In genomic region chr15:48331796-48332641, GRCh38 we compare ENCODE assay signal across 8 cellular contexts. TPM values are rescaled to one million over a fixed set of nuclear protein-coding genes. Genes with fewer than 3 reads are reported as not detected.
DNase-seq lines count a peak whose midpoint lies in the region; ATAC-seq and TF ChIP-seq lines count a peak whose summit lies in the region.

No MANE protein-coding gene starts in this region.

- 2% methylated on average over 45 to 57 of the region's 64 CpGs for WGBS in GM23248 (ENCODE audit: low coverage in 1 of 2, low lambda C conversion rate in 2 of 2, missing lambda C conversion rate in 2 of 2), 2 experiments
- whole genome bisulfite sequencing in psoas muscle, 3 donors, result 3 to 6% (median 4%) methylated on average over 43 to 64 of the region's 64 CpGs

- peak; percentile 68 for ATAC-seq in activated naive CD8-positive, alpha-beta T cell treated with anti-CD3 and anti-CD28 coated beads, Interleukin-2, amount 50 U/mL, for 24 hours
- peak; percentile 84 to 87 (median 84) for ATAC-seq in psoas muscle

- H3K9me2 ChIP-seq in GM23248 (ENCODE audit: insufficient read depth) (no peaks in the 10 kb centered on the region), Karpas-422 (replicated peaks; ENCODE audit: insufficient read depth, low read length) (no peaks in the 10 kb centered on the region)

- in situ Hi-C loops in GM23248 (cut with MboI), result no loop called here

- H3K4me3 ChIP-seq in GM23248 (peak overlapping the region; percentile 91), Karpas-422 (ENCODE audit: low read length) (peak overlapping the region; percentile 71), left ventricle myocardium inferior (peak overlapping the region; percentile 93), psoas muscle (peak overlapping the region; percentile 98), uterus (peak overlapping the region; percentile 72 to 89)

- H3K79me2 ChIP-seq in GM23248 (ENCODE audit: insufficient read depth) (peaks cover 27% of the 10 kb centered on the region), Karpas-422 (ENCODE audit: low read length) (peaks cover 62% of the 10 kb centered on the region)

- TF ChIP-seq CTCF in left ventricle myocardium inferior (IDR thresholded peaks at IDR 0.05; ENCODE audit: borderline replicate concordance) (no peak), psoas muscle (IDR thresholded peaks at IDR 0.05) (no peak), uterus (IDR thresholded peaks at IDR 0.05) (no peak)

- H3K9ac ChIP-seq in GM23248 (peak overlapping the region; percentile 96), Karpas-422 (ENCODE audit: low read length) (peak overlapping the region; percentile 87)

- H2AFZ ChIP-seq in GM23248, result peak overlapping the region; percentile 84; the same call in 1 of the 2 replicates
- H2AFZ ChIP-seq in Karpas-422 (ENCODE audit: low read length), result peak overlapping the region; percentile 89; the same call in 1 of the 2 replicates

- peaks cover 50% of the 10 kb centered on the region for H3K4me1 Mint-ChIP-seq in activated naive CD8-positive, alpha-beta T cell treated with anti-CD3 and anti-CD28 coated beads, Interleukin-2, amount 50 U/mL, for 24 hours

- DNase-seq in GM04504 (ENCODE audit: low read depth) (peak; percentile 38), GM23248 (peak; percentile 74), Karpas-422 (peak; percentile 93), SKM-1 (lab: John Stamatoyannopoulos, UW; ENCODE audit: unreplicated experiment) (peak; percentile 68), left ventricle myocardium inferior (peak; percentile 65), psoas muscle (peak; percentile 66 to 78), uterus (peak; percentile 76 to 85)
- peak; percentile 79 for DNase-seq in activated naive CD8-positive, alpha-beta T cell treated with anti-CD3 and anti-CD28 coated beads, Interleukin-2, amount 50 U/mL, for 24 hours

- H3K9me3 Mint-ChIP-seq in activated naive CD8-positive, alpha-beta T cell treated with anti-CD3 and anti-CD28 coated beads, Interleukin-2, amount 50 U/mL, for 24 hours, result no peaks in the 10 kb centered on the region

- H3K27me3 ChIP-seq in GM23248 (replicated peaks; ENCODE audit: insufficient read depth) (no peaks in the 10 kb centered on the region), Karpas-422 (ENCODE audit: low read length) (no peaks in the 10 kb centered on the region), left ventricle myocardium inferior (ENCODE audit: low read depth) (no peaks in the 10 kb centered on the region), psoas muscle (ENCODE audit: insufficient read depth in 3 of 3, low read length in 2 of 3) (no peaks in the 10 kb centered on the region), uterus (no peaks in the 10 kb centered on the region)

- H3K4me2 ChIP-seq in GM23248 (ENCODE audit: unreplicated experiment) (peak overlapping the region; percentile 94), Karpas-422 (ENCODE audit: low read depth, low read length, poor library complexity, severe bottlenecking) (peak overlapping the region; percentile 94)

- H3K9me3 ChIP-seq in GM23248 (ENCODE audit: low read depth), result no peaks in the 10 kb centered on the region
- no peaks in the 10 kb centered on the region for H3K9me3 ChIP-seq in Karpas-422 (ENCODE audit: low read length)
- no peaks in the 10 kb centered on the region for H3K9me3 ChIP-seq in left ventricle myocardium inferior (replicated peaks)
- H3K9me3 ChIP-seq in psoas muscle, result no peaks in the 10 kb centered on the region
- H3K9me3 ChIP-seq in uterus, result no peaks in the 10 kb centered on the region

- no peaks in the 10 kb centered on the region for H3K27me3 Mint-ChIP-seq in activated naive CD8-positive, alpha-beta T cell treated with anti-CD3 and anti-CD28 coated beads, Interleukin-2, amount 50 U/mL, for 24 hours

- peaks cover 6% of the 10 kb centered on the region; the same call in 1 of the 2 replicates for H3F3A ChIP-seq in GM23248 (ENCODE audit: insufficient read depth)

- H3K27ac ChIP-seq in GM23248, result peak overlapping the region; percentile 90
- H3K27ac ChIP-seq in Karpas-422 (ENCODE audit: low read length), result peak overlapping the region; percentile 75
- H3K27ac ChIP-seq in left ventricle myocardium inferior (replicated peaks), result peak overlapping the region; percentile 99
- peak overlapping the region; percentile 98 for H3K27ac ChIP-seq in psoas muscle
- H3K27ac ChIP-seq in uterus, result peak overlapping the region; percentile 99

- H3K36me3 Mint-ChIP-seq in activated naive CD8-positive, alpha-beta T cell treated with anti-CD3 and anti-CD28 coated beads, Interleukin-2, amount 50 U/mL, for 24 hours (ENCODE audit: low read depth), result peaks cover 45% of the 10 kb centered on the region

- H3K4me3 Mint-ChIP-seq in activated naive CD8-positive, alpha-beta T cell treated with anti-CD3 and anti-CD28 coated beads, Interleukin-2, amount 50 U/mL, for 24 hours, result peak overlapping the region; percentile 96

- H4K20me1 ChIP-seq in GM23248 (ENCODE audit: insufficient read depth), result no peaks in the 10 kb centered on the region
- H4K20me1 ChIP-seq in Karpas-422 (ENCODE audit: insufficient read depth, low read depth, low read length), result 0 out of 2 replicates have a peak, but pooled peaks cover 4% of the 10 kb centered on the region

- H3K27ac Mint-ChIP-seq in activated naive CD8-positive, alpha-beta T cell treated with anti-CD3 and anti-CD28 coated beads, Interleukin-2, amount 50 U/mL, for 24 hours, result peak overlapping the region; percentile 94

- H3K36me3 ChIP-seq in GM23248 (ENCODE audit: low read depth), result peaks cover 6% of the 10 kb centered on the region
- peaks cover 40% of the 10 kb centered on the region for H3K36me3 ChIP-seq in Karpas-422 (ENCODE audit: insufficient read depth, low read length)
- H3K36me3 ChIP-seq in left ventricle myocardium inferior, result peaks cover 30% of the 10 kb centered on the region
- H3K36me3 ChIP-seq in psoas muscle (ENCODE audit: insufficient read depth in 1 of 2, low read depth in 1 of 2), result peaks cover 8 to 38% of the 10 kb centered on the region in 2 donors
- no peaks in the 10 kb centered on the region for H3K36me3 ChIP-seq in uterus

- intact Hi-C loops in left ventricle myocardium inferior (cut with micrococcal nuclease), result no loop called here
- intact Hi-C loops in psoas muscle (cut with DNase I), result no loop called here
- intact Hi-C loops in uterus (cut with DNase I; ENCODE audit: low total_unique reads), result no loop called here

- no peak for TF ChIP-seq POLR2A in uterus (IDR thresholded peaks at IDR 0.05)

- H3K4me1 ChIP-seq in GM23248 (ENCODE audit: insufficient read depth) (peaks cover 11% of the 10 kb centered on the region; the same call in 1 of the 2 replicates), Karpas-422 (ENCODE audit: low read length) (peaks cover 59% of the 10 kb centered on the region), left ventricle myocardium inferior (peaks cover 29% of the 10 kb centered on the region), psoas muscle (peaks cover 24% of the 10 kb centered on the region), uterus (peaks cover 4 to 7% of the 10 kb centered on the region in 2 donors)

RNA-seq across cellular contexts. Expression of gene DUT, which starts 0.8 kb away (rescaled TPM):
- 78.0 and 80.6 TPM in 2 replicates for total RNA-seq in GM23248 (2014; rRNA removed; shearing (Covaris generic))
- polyA plus RNA-seq in GM23248 (2016; fragmentation: Nextera tagmentation; extraction: Ambion mirVana) (149 and 156 TPM in 2 replicates), psoas muscle (10 to 100 TPM; 29.5 to 33.1 (median 32.2) TPM)
- total RNA-seq in Karpas-422 (2014; rRNA removed; shearing (Covaris generic); ENCODE audit: low replicate concordance), result 147 and 155 TPM in 2 replicates
- total RNA-seq in left ventricle myocardium inferior (78.5 TPM), psoas muscle (10 to 100 TPM; 37.4 to 56.0 (median 43.3) TPM), uterus (100 to 1,000 TPM in 3 of 4 donors, 10 to 100 TPM in 1; 67.1 to 235 (median 171) TPM)

Comparison
In these comparisons a context has a peak if more than half of its experiments do, and no peak if none do; other contexts are left out.
1. Peak in every context shown above with its lines: DNase-seq, ATAC-seq, H3K4me3 ChIP-seq and H3K27ac ChIP-seq.
2. DNase-seq: peak in every context shown above with its lines; median percentile 93 in Karpas-422; 80 in uterus; 79 in activated naive CD8-positive, alpha-beta T cell treated with anti-CD3 and anti-CD28 coated beads, Interleukin-2, amount 50 U/mL, for 24 hours; 74 in GM23248; 72 in psoas muscle; 68 in SKM-1; 65 in left ventricle myocardium inferior; 38 in GM04504.